Comparison of ENCODE assay signal across 20 cellular contexts in the genomic region with DNA sequence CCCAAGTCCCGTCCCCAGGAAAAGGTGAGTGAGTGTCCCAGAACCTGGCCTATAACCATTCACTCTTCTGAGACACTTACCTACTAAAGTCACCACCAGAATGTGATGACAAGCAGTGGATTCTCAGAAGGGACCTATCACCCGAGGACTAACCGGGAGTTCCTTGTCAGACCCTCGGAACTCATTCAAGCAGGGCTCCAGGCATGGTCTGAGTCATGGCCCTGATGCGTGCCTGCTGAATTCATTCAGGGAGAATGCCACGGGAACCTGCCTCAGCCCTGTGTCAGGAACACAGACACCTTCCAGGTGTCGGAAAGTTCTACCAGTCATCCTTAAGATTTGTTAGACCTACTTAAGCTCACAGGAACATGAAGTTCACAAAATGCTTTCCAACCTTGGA. TPM values are rescaled to one million over a fixed set of nuclear protein-coding genes. Genes with fewer than 3 reads are reported as not detected.
DNase-seq lines count a peak whose midpoint lies in the region; ATAC-seq and TF ChIP-seq lines count a peak whose summit lies in the region.
"Had no signal": no experiment of that assay in that cellular context is flagged by ENCODE, and none has a peak within 500 bp of the region (broad histone marks: within the 10 kb centered on the region; RNA-seq: fewer than 3 reads in every experiment).

No MANE protein-coding gene starts in this region.

- WGBS in mesodermal cell (ENCODE audit: insufficient coverage in 2 of 2), 2 experiments, result 87 to 91% methylated on average over 4 to 6 of the region's 7 CpGs

- H2AFZ ChIP-seq in PC-3 (ENCODE audit: low read length), result no peak overlapping the region

- no peaks in the 10 kb centered on the region for H3K27me3 ChIP-seq in PC-3 (ENCODE audit: low read length)
- H3K27me3 ChIP-seq: colonic mucosa, testis had no signal

- no TSS peak for BruUV-seq in PC-3 (replicated peaks; lab: Mats Ljungman, UMichigan)

- CTCF ChIA-PET in PC-3 (lab: Charles Lee), result no interaction called here

- H3K9me3 ChIP-seq in PC-3 (ENCODE audit: low read length) (no peaks in the 10 kb centered on the region), mesodermal cell (ENCODE audit: control insufficient read depth, low read length) (peaks cover 30% of the 10 kb centered on the region)
- H3K9me3 ChIP-seq: colonic mucosa, HAP-1, testis had no signal

- H3K9ac ChIP-seq in PC-3 (ENCODE audit: low read length), result no peak overlapping the region

- H3K27ac ChIP-seq in PC-3 (ENCODE audit: low read length) (no peak overlapping the region), mesodermal cell (ENCODE audit: low read depth, low read length, severe bottlenecking) (peak overlapping the region; percentile 17)
- H3K27ac ChIP-seq: colonic mucosa, neutrophil, spleen, testis had no signal

- no peaks in the 10 kb centered on the region for H4K20me1 ChIP-seq in PC-3 (ENCODE audit: low read length)

- no peaks in the 10 kb centered on the region for H3K9me2 ChIP-seq in PC-3 (replicated peaks; ENCODE audit: low read length)

- H3K4me2 ChIP-seq in PC-3 (ENCODE audit: low read length), result no peak overlapping the region

- intact Hi-C loops in PC-3 (cut with micrococcal nuclease), result no loop called here

- no peak for ATAC-seq in PC-3

- no peaks in the 10 kb centered on the region for H3K79me2 ChIP-seq in PC-3 (ENCODE audit: low read length)

- POLR2A ChIA-PET in PC-3 (lab: Charles Lee; ENCODE audit: unreplicated experiment), result no interaction called here

- DNase-seq in ELR (ENCODE audit: low read depth) (peak; percentile 93), PC-3 (peak; percentile 31), fibroblast of mammary gland (ENCODE audit: low read depth) (peak; percentile 21), KG1 (lab: John Stamatoyannopoulos, UW) (no peak), T-helper 2 cell (no peak), mucosa of gallbladder (ENCODE audit: low spot score) (no peak)
- DNase-seq: activated CD4-positive, alpha-beta T cell treated with anti-CD3 and anti-CD28 coated beads for 48 hours; CD4-positive, alpha-beta T cell; colonic mucosa; endodermal cell; GF-D8; NCI-H1694; SIG-M5; spleen; stimulated activated CD4-positive, alpha-beta T cell treated with anti-CD3 and anti-CD28 coated beads, Interleukin-4, amount 100 ng/mL, for 1 hour; stimulated activated naive CD4-positive, alpha-beta T cell; testis had no signal

- TF ChIP-seq CTCF in PC-3 (conservative IDR thresholded peaks at IDR 0.05; ENCODE audit: low read depth, low read length), result no peak
- TF ChIP-seq CTCF in fibroblast of mammary gland (conservative IDR thresholded peaks at IDR 0.05; ENCODE audit: control insufficient read depth, insufficient read depth, low read depth, low read length), result no peak

- no peaks in the 10 kb centered on the region for H3K36me3 ChIP-seq in PC-3 (ENCODE audit: low read depth, low read length)
- H3K36me3 ChIP-seq in mesodermal cell (ENCODE audit: control insufficient read depth, insufficient read depth, low read length), result peaks cover 24% of the 10 kb centered on the region
- H3K36me3 ChIP-seq: colonic mucosa, HAP-1, neutrophil, spleen had no signal

- H3F3A ChIP-seq in PC-3 (ENCODE audit: low read length, unreplicated experiment), result peaks cover 3% of the 10 kb centered on the region

- H3K4me3 ChIP-seq in PC-3 (ENCODE audit: low read length), result no peak overlapping the region
- no peak overlapping the region for H3K4me3 ChIP-seq in fibroblast of mammary gland (ENCODE audit: control insufficient read depth, low read depth, low read length)
- no peak overlapping the region for H3K4me3 ChIP-seq in mesodermal cell (ENCODE audit: extremely low read depth, insufficient read depth, low read length, poor library complexity, severe bottlenecking)
- H3K4me3 ChIP-seq: colonic mucosa, HAP-1, spleen, testis had no signal

- H3K4me1 ChIP-seq in PC-3 (ENCODE audit: insufficient read depth, low read length), result peaks cover 8% of the 10 kb centered on the region
- peaks cover 19% of the 10 kb centered on the region for H3K4me1 ChIP-seq in mesodermal cell (ENCODE audit: control insufficient read depth, insufficient read depth, low read length, poor library complexity, severe bottlenecking)
- H3K4me1 ChIP-seq: colonic mucosa, HAP-1, testis had no signal

RNA-seq across cellular contexts. Expression of gene ALPK2, which starts 29.8 kb away (rescaled TPM):
- total RNA-seq in PC-3 (2014; rRNA removed) (0.04 TPM in 1 of 2 replicates, not detected in the other), mucosa of gallbladder (0.20 TPM)
- polyA plus RNA-seq in mesodermal cell (2013, experiment 1 of 2), result 25.8 TPM
- polyA plus RNA-seq in mesodermal cell (2013, experiment 2 of 2), result 28.0 TPM

Comparison
In these comparisons a context has a peak if more than half of its experiments do, and no peak if none do; other contexts are left out.
1. DNase-seq: peak in ELR (single experiment), PC-3 (single experiment) and fibroblast of mammary gland (single experiment); none in KG1 (single experiment), T-helper 2 cell (0 of 5) and mucosa of gallbladder (single experiment).